In the genomic region with DNA sequence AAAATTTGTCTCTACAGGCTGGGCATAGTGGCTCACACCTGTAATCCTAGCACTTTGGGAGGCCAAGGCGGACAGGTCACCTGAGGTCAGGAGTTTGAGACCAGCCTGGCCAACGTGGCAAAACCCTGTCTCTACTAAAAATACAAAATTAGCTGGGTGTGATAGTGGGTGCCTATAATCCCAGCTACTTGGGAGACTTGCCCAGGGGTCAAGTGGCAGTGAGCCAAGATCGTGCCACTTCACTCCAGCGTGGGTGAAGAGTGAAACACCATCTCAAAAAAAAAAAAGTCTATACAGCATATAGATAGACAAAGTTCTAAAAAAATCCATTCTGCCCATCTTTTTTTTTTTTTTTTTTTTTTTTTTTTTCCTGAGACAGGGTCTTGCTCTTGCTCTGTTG, we compare ENCODE assay signal across 9 cellular contexts. TPM values are rescaled to one million over a fixed set of nuclear protein-coding genes. Genes with fewer than 3 reads are reported as not detected.
A peak's percentile ranks its signal among the peaks of the same experiment; 100 is the strongest.
DNase-seq lines count a peak whose midpoint lies in the region; ATAC-seq, FAIRE-seq and TF ChIP-seq lines count a peak whose summit lies in the region.
"Not testable (repeated sequence)": the region's sequence is repeated elsewhere in the genome, so short reads cannot be mapped to it uniquely, and the experiment has no call there.
"Had no signal": no experiment of that assay in that cellular context is flagged by ENCODE, and none has a peak within 500 bp of the region (broad histone marks: within the 10 kb centered on the region; RNA-seq: fewer than 3 reads in every experiment).

No MANE protein-coding gene starts in this region.

- not testable (repeated sequence) for TF ChIP-seq POLR2A in K562 (conservative IDR thresholded peaks at IDR 0.05)

- H2AFZ ChIP-seq in K562 (ENCODE audit: low read depth, low read length), result not testable (repeated sequence)

- TF ChIP-seq RAD21 in K562 (CRISPR knock-in tag; conservative IDR thresholded peaks at IDR 0.05 in 1 of 2, IDR thresholded peaks at IDR 0.05 in 1 of 2), result not testable (repeated sequence)

- not testable (repeated sequence) for H3K27me3 Mint-ChIP-seq in CD14-positive monocyte (ENCODE audit: low read depth in 3 of 3); natural killer cell treated with Interleukin-12 subunit alpha and Interleukin-12 subunit beta and Interleukin-15 and Interleukin-18, amount 100 ng/mL, for 72 hours

- not testable (repeated sequence) for H3K27me3 ChIP-seq in K562 (ENCODE audit: control insufficient read depth in 2 of 2, insufficient read depth in 2 of 2, low read length in 2 of 2); left lung

- BruUV-seq in K562 (replicated peaks; lab: Mats Ljungman, UMichigan), result not testable (repeated sequence)

- H3K4me3 ChIP-seq in K562; kidney (ENCODE audit: low read length in 2 of 2); left lung: not testable (repeated sequence)

- intact Hi-C loops in CD14-positive monocyte (cut with micrococcal nuclease); K562 (cut with micrococcal nuclease); kidney (cut with DNase I); left lung (cut with DNase I): not testable (repeated sequence)

- not testable (repeated sequence) for H3K9ac ChIP-seq in K562 (ENCODE audit: insufficient read depth in 1 of 2, low read depth in 2 of 2, low read length in 2 of 2); kidney (ENCODE audit: low read length in 2 of 2)

- H3K4me3 Mint-ChIP-seq in CD14-positive monocyte; natural killer cell treated with Interleukin-12 subunit alpha and Interleukin-12 subunit beta and Interleukin-15 and Interleukin-18, amount 100 ng/mL, for 72 hours: not testable (repeated sequence)

- H3K4me1 ChIP-seq in K562 (replicated peaks in 1 of 2; ENCODE audit: control insufficient read depth in 2 of 2, insufficient read depth in 2 of 2, low read length in 2 of 2); kidney (ENCODE audit: control insufficient read depth in 1 of 2, insufficient read depth in 1 of 2, low read depth in 1 of 2, low read length in 2 of 2); left lung: not testable (repeated sequence)

- FAIRE-seq in K562 (lab: Jason Lieb, UNC); kidney (lab: Jason Lieb, UNC): not testable (repeated sequence)

- H3K4me2 ChIP-seq in K562 (ENCODE audit: insufficient read depth, low read length), result not testable (repeated sequence)

- not testable (repeated sequence) for TF ChIP-seq EP300 in K562 (IDR thresholded peaks at IDR 0.05; ENCODE audit: low read length)

- peak; percentile 19 for DNase-seq in CD14-positive monocyte (ENCODE audit: low spot score)
- DNase-seq in activated effector memory CD4-positive, alpha-beta T cell treated with anti-CD3 and anti-CD28 coated beads, Interleukin-2, amount 50 U/mL, for 16 hours, result peak; percentile 13
- not testable (repeated sequence) for DNase-seq in K562 (ENCODE audit: extremely low read depth in 1 of 4, low spot score in 3 of 4)
- peak; percentile 40 for DNase-seq in kidney
- DNase-seq in left lung, result peak; percentile 8 to 13
- peak; percentile 39 for DNase-seq in mesenteric fat pad (ENCODE audit: low spot score)
- peak; percentile 6 for DNase-seq in natural killer cell treated with Interleukin-12 subunit alpha and Interleukin-12 subunit beta and Interleukin-15 and Interleukin-18, amount 100 ng/mL, for 72 hours (ENCODE audit: low spot score)

- H3K4me1 Mint-ChIP-seq in CD14-positive monocyte; natural killer cell treated with Interleukin-12 subunit alpha and Interleukin-12 subunit beta and Interleukin-15 and Interleukin-18, amount 100 ng/mL, for 72 hours (ENCODE audit: low read depth in 2 of 2): not testable (repeated sequence)

- in situ Hi-C loops in K562 (cut with MboI), result not testable (repeated sequence)

- not testable (repeated sequence) for ATAC-seq in K562; left lung; natural killer cell treated with Interleukin-12 subunit alpha and Interleukin-12 subunit beta and Interleukin-15 and Interleukin-18, amount 100 ng/mL, for 72 hours

- H3K9me3 Mint-ChIP-seq in CD14-positive monocyte, result peaks cover 13 to 32% (median 20%) of the 10 kb centered on the region in 7 donors
- H3K9me3 Mint-ChIP-seq in natural killer cell treated with Interleukin-12 subunit alpha and Interleukin-12 subunit beta and Interleukin-15 and Interleukin-18, amount 100 ng/mL, for 72 hours, result not testable (repeated sequence)

- H3K36me3 ChIP-seq in K562 (ENCODE audit: control insufficient read depth, insufficient read depth, low read length) (peaks cover 21% of the 10 kb centered on the region), left lung (peaks cover 0 to 32% of the 10 kb centered on the region in 2 donors)
- not testable (repeated sequence) for H3K36me3 ChIP-seq in kidney (ENCODE audit: control insufficient read depth in 1 of 2, insufficient read depth in 2 of 2, low read length in 2 of 2)

- H3K9me1 ChIP-seq in K562 (ENCODE audit: control insufficient read depth, insufficient read depth, low read length), result not testable (repeated sequence)

- H3K9me3 ChIP-seq in K562 (replicated peaks; ENCODE audit: control insufficient read depth, insufficient read depth, low read depth, low read length), result peaks cover 15% of the 10 kb centered on the region
- peaks cover 0 to 12% of the 10 kb centered on the region in 2 donors for H3K9me3 ChIP-seq in kidney (ENCODE audit: control insufficient read depth in 1 of 2, low read length in 2 of 2)
- peaks cover 0 to 16% of the 10 kb centered on the region in 2 donors for H3K9me3 ChIP-seq in left lung

- not testable (repeated sequence) for TF ChIP-seq CTCF in CD14-positive monocyte (IDR thresholded peaks at IDR 0.05); K562 (IDR thresholded peaks at IDR 0.05 in 2 of 3, conservative IDR thresholded peaks at IDR 0.05 in 1 of 3; ENCODE audit: insufficient read depth in 2 of 3, low read depth in 1 of 3, low read length in 3 of 3); kidney (IDR thresholded peaks at IDR 0.05; ENCODE audit: borderline replicate concordance, extremely low read depth, insufficient read depth); left lung (IDR thresholded peaks at IDR 0.05)

- 54% methylated on average over 4 of the region's 4 CpGs for WGBS in K562 (ENCODE audit: insufficient coverage, low coverage, missing lambda C conversion rate)

- not testable (repeated sequence) for H4K20me1 ChIP-seq in K562 (replicated peaks; ENCODE audit: control insufficient read depth, insufficient read depth, low read length)

- H3K27ac Mint-ChIP-seq in CD14-positive monocyte, result peak overlapping the region in 1 of 7 donors; percentile 20
- not testable (repeated sequence) for H3K27ac Mint-ChIP-seq in natural killer cell treated with Interleukin-12 subunit alpha and Interleukin-12 subunit beta and Interleukin-15 and Interleukin-18, amount 100 ng/mL, for 72 hours

- POLR2A ChIA-PET in K562 (lab: Yijun Ruan, JAX), result interaction anchor here (0.7 kb wide), 1 partner anchor 68 kb away, joined by 3 read pairs; no protein-coding TSS in a partner anchor

- CTCF ChIA-PET in K562 (lab: Yijun Ruan, JAX; ENCODE audit: low intra/inter-chr PET ratio), result not testable (repeated sequence)

- not testable (repeated sequence) for H3K27ac ChIP-seq in K562 (ENCODE audit: extremely low read depth, low read depth, low read length); kidney (ENCODE audit: low read depth in 2 of 2, low read length in 2 of 2); left lung

- peaks cover 22 to 29% of the 10 kb centered on the region in 2 donors for H3K36me3 Mint-ChIP-seq in CD14-positive monocyte
- H3K36me3 Mint-ChIP-seq in natural killer cell treated with Interleukin-12 subunit alpha and Interleukin-12 subunit beta and Interleukin-15 and Interleukin-18, amount 100 ng/mL, for 72 hours, result peaks cover 11% of the 10 kb centered on the region

- not testable (repeated sequence) for H3K79me2 ChIP-seq in K562 (ENCODE audit: control insufficient read depth, insufficient read depth, low read length)

RNA-seq across cellular contexts. Expression of a gene that starts 26.7 kb away (rescaled TPM):
- polyA plus RNA-seq in CD14-positive monocyte, result 1 to 10 TPM; 3.5 to 4.2 TPM
- total RNA-seq in K562 (2011; cell fraction: chromatin; rRNA removed; ENCODE audit: low replicate concordance), result 62.0 and 176 TPM in 2 replicates
- 78.8 and 97.7 TPM in 2 replicates for total RNA-seq in K562 (2011; cell fraction: nucleolus; rRNA removed)
- 55.4 and 58.4 TPM in 2 replicates for total RNA-seq in K562 (2011; cell fraction: nucleoplasm; rRNA removed)
- total RNA-seq in K562 (2014; rRNA removed), result 27.1 and 36.2 TPM in 2 replicates
- total RNA-seq in K562 (2014; rRNA removed; fragmentation: Illumina TruSeq; extraction: Trizol), result 9.4 and 12.0 TPM in 2 replicates
- 25.8 and 25.9 TPM in 2 replicates for total RNA-seq in K562 (2015; rRNA removed; fragmentation: Illumina TruSeq; extraction: Trizol)
- 28.6 and 37.3 TPM in 2 replicates for total RNA-seq in K562 (2021)
- 40.3 and 45.9 TPM in 2 replicates for polyA plus RNA-seq in K562 (2011; rRNA removed)
- polyA plus RNA-seq in K562 (2011; cell fraction: cytosol; rRNA removed), result 34.7 and 62.2 TPM in 2 replicates
- 170 and 326 TPM in 2 replicates for polyA plus RNA-seq in K562 (2011; cell fraction: nucleus; rRNA removed)
- 26.3 and 47.2 TPM in 2 replicates for polyA plus RNA-seq in K562 (2012)
- polyA plus RNA-seq in K562 (2014; fragmentation: Illumina TruSeq; extraction: Trizol), result 28.7 and 34.9 TPM in 2 replicates
- polyA plus RNA-seq in K562 (2014; fragmentation: Nextera tagmentation; extraction: Ambion mirVana), result 1 to 10 TPM in 1 of 2 experiments, under 1 TPM in 1; 0.75 to 2.4 TPM
- 39.5 and 43.3 TPM in 2 replicates for polyA plus RNA-seq in K562 (2014; rRNA removed)
- 12.0 and 17.4 TPM in 2 replicates for polyA minus RNA-seq in K562 (2011; rRNA and poly(A)+ RNA removed)
- 13.6 and 18.5 TPM in 2 replicates for polyA minus RNA-seq in K562 (2011; cell fraction: cytosol; rRNA and poly(A)+ RNA removed)
- polyA minus RNA-seq in K562 (2011; cell fraction: nucleus; rRNA and poly(A)+ RNA removed), result 30.2 and 36.5 TPM in 2 replicates
- total RNA-seq in kidney, result 43.3 TPM
- polyA plus RNA-seq in kidney (ENCODE audit: insufficient read depth, low read depth, low replicate concordance), result 13.0 TPM
- 10 to 100 TPM; 56.4 to 58.9 TPM for total RNA-seq in left lung
- total RNA-seq in mesenteric fat pad, result 58.4 TPM
- 100 to 1,000 TPM; 138 to 159 TPM for total RNA-seq in natural killer cell treated with Interleukin-12 subunit alpha and Interleukin-12 subunit beta and Interleukin-15 and Interleukin-18, amount 100 ng/mL, for 72 hours

RNA-seq across cellular contexts. Expression of a gene that starts 32.6 kb away (rescaled TPM):
- polyA plus RNA-seq in CD14-positive monocyte (not detected), K562 (2011; rRNA removed) (0.46 and 0.65 TPM in 2 replicates), K562 (2014; fragmentation: Illumina TruSeq; extraction: Trizol) (0.62 and 0.91 TPM in 2 replicates), K562 (2014; fragmentation: Nextera tagmentation; extraction: Ambion mirVana) (not detected), K562 (2014; rRNA removed) (0.57 and 0.77 TPM in 2 replicates), kidney (ENCODE audit: insufficient read depth, low read depth, low replicate concordance) (16.7 TPM)
- 2.0 and 6.1 TPM in 2 replicates for total RNA-seq in K562 (2011; cell fraction: chromatin; rRNA removed; ENCODE audit: low replicate concordance)
- total RNA-seq in K562 (2011; cell fraction: nucleolus; rRNA removed), result 2.8 and 3.8 TPM in 2 replicates
- 2.3 TPM in 2 replicates for total RNA-seq in K562 (2011; cell fraction: nucleoplasm; rRNA removed)
- total RNA-seq in K562 (2014; rRNA removed) (0.09 and 0.45 TPM in 2 replicates), K562 (2014; rRNA removed; fragmentation: Illumina TruSeq; extraction: Trizol) (0.15 and 0.16 TPM in 2 replicates), K562 (2015; rRNA removed; fragmentation: Illumina TruSeq; extraction: Trizol) (0.51 and 0.53 TPM in 2 replicates), K562 (2021) (3.0 and 4.0 TPM in 2 replicates), kidney (1.0 TPM), left lung (1 to 10 TPM in 1 of 2 donors, under 1 TPM in 1; 0.47 to 1.1 TPM), mesenteric fat pad (2.2 TPM)
- 0.32 and 0.43 TPM in 2 replicates for polyA plus RNA-seq in K562 (2011; cell fraction: cytosol; rRNA removed)
- polyA plus RNA-seq in K562 (2011; cell fraction: nucleus; rRNA removed), result 2.8 and 6.2 TPM in 2 replicates
- 0.77 and 2.3 TPM in 2 replicates for polyA plus RNA-seq in K562 (2012)
- 0.14 and 0.21 TPM in 2 replicates for polyA minus RNA-seq in K562 (2011; rRNA and poly(A)+ RNA removed)
- not detected in 2 replicates for polyA minus RNA-seq in K562 (2011; cell fraction: cytosol; rRNA and poly(A)+ RNA removed)
- polyA minus RNA-seq in K562 (2011; cell fraction: nucleus; rRNA and poly(A)+ RNA removed), result 0.54 and 0.89 TPM in 2 replicates
- total RNA-seq in natural killer cell treated with Interleukin-12 subunit alpha and Interleukin-12 subunit beta and Interleukin-15 and Interleukin-18, amount 100 ng/mL, for 72 hours, result 1 to 10 TPM in 1 of 2 donors, under 1 TPM in 1; 0.95 to 2.1 TPM
- polyA plus RNA-seq: CD4-positive, CD25-positive, alpha-beta regulatory T cell; CD8-positive, alpha-beta memory T cell had no signal
